8 cellular contexts compared by ENCODE assay signal in the genomic region with DNA sequence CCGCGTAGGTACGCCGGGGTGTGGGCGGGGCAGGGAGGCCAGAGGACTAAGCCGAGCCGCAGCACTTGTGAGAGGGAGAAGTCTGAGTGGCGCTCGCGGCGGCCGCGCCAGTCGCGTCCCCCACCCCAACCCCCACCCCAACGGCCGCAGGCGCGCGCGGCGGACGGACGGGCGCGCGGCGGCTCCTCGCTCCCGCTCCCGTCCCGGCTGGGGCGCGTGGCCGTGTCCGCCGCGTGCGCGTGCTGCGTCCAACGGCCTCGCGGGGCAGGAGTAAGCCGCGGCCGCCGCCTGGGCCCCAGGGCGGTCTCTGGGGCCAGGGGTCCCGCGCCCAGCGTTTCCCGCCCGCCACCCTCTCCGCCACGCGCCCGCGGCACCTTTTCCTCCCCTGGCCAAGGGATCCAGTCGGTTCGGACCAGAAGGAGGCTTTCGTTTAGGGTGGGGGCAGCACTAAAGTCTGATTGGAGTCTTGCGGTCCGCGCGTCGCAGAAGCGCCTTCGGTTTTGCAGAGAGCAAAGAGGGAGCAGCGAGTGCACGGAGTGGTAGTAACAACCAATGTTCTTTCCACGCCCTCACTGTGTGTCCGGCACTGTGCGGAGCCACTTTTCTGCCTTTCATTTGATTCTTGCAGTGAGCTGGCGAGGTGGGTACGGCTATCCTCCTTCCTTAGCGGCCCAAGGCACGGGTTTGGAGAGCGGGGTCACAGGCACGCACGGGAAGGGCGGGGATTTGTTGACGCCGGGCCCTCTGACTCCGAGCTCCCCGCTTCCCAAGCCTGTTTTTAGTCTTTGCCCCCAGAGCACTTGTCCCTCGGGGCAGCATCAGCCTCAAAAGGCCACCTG. TPM values are rescaled to one million over a fixed set of nuclear protein-coding genes. Genes with fewer than 3 reads are reported as not detected.
DNase-seq lines count a peak whose midpoint lies in the region; ATAC-seq and TF ChIP-seq lines count a peak whose summit lies in the region.

No MANE protein-coding gene starts in this region.

- peak overlapping the region; percentile 99 for H3K4me3 Mint-ChIP-seq in activated naive CD8-positive, alpha-beta T cell

- ATAC-seq in GM19438 (IDR thresholded peaks at IDR 0.05; ENCODE audit: low read depth, unreplicated experiment): peak; percentile 5
- ATAC-seq in HG03280 (IDR thresholded peaks at IDR 0.05; ENCODE audit: unreplicated experiment): no peak

- H3K4me1 ChIP-seq in left ventricle myocardium inferior: peaks cover 66% of the 10 kb centered on the region
- H3K4me1 ChIP-seq in prostate gland (replicated peaks): peaks cover 7% of the 10 kb centered on the region

- H3K4me1 Mint-ChIP-seq in activated naive CD8-positive, alpha-beta T cell (ENCODE audit: low read depth): peaks cover 38% of the 10 kb centered on the region

- H3K27me3 ChIP-seq in BJ (ENCODE audit: control insufficient read depth, insufficient read depth, low read length) (no peaks in the 10 kb centered on the region), left ventricle myocardium inferior (ENCODE audit: low read depth) (no peaks in the 10 kb centered on the region), prostate gland (replicated peaks; ENCODE audit: insufficient read depth) (no peaks in the 10 kb centered on the region)

- TF ChIP-seq CTCF in BJ (IDR thresholded peaks at IDR 0.05; ENCODE audit: insufficient read depth, low read depth, low read length) (no peak), left ventricle myocardium inferior (IDR thresholded peaks at IDR 0.05; ENCODE audit: borderline replicate concordance) (no peak), prostate gland (IDR thresholded peaks at IDR 0.05) (no peak)

- peak overlapping the region; percentile 95 for H3K27ac ChIP-seq in left ventricle myocardium inferior (replicated peaks)
- H3K27ac ChIP-seq in prostate gland: peak overlapping the region; percentile 80 to 88

- H3K27me3 Mint-ChIP-seq in activated naive CD8-positive, alpha-beta T cell: no peaks in the 10 kb centered on the region

- CTCF ChIA-PET in BJ (lab: Yijun Ruan, JAX): interaction anchor here (0.7 to 2.3 kb wide), 5 partner anchors 32 to 120 kb away, joined by 3 to 19 read pairs (median 5); no protein-coding TSS in a partner anchor

- no peaks in the 10 kb centered on the region for H3K9me3 Mint-ChIP-seq in activated naive CD8-positive, alpha-beta T cell (ENCODE audit: low read depth)

- intact Hi-C loops in left ventricle myocardium inferior (cut with micrococcal nuclease): no loop called here
- intact Hi-C loops in prostate gland (cut with DNase I): no loop called here

- H3K27ac Mint-ChIP-seq in activated naive CD8-positive, alpha-beta T cell: peak overlapping the region; percentile 89

- TF ChIP-seq POLR2A in prostate gland (IDR thresholded peaks at IDR 0.05): no peak

- POLR2A ChIA-PET in BJ (lab: Charles Lee): interaction anchor here (1.1 to 1.2 kb wide), 2 partner anchors 73 to 75 kb away, joined by 3 to 5 read pairs; no protein-coding TSS in a partner anchor

- H3K36me3 ChIP-seq in BJ (ENCODE audit: control insufficient read depth, insufficient read depth, low read length) (no peaks in the 10 kb centered on the region; the same call in 1 of the 2 replicates), left ventricle myocardium inferior (no peaks in the 10 kb centered on the region), prostate gland (no peaks in the 10 kb centered on the region)

- DNase-seq in BJ (ENCODE audit: low read depth) (no peak), OCI-M1 (lab: John Stamatoyannopoulos, UW) (peak; percentile 69), left ventricle myocardium inferior (peak; percentile 48), prostate gland (ENCODE audit: low spot score) (peak; percentile 27), NCI-H226 (no peak)

- H3K4me3 ChIP-seq in BJ (ENCODE audit: low read depth, low read length) (peak overlapping the region; percentile 71), left ventricle myocardium inferior (peak overlapping the region; percentile 88), prostate gland (peak overlapping the region; percentile 74 to 76)

- WGBS in prostate gland: under 1% methylated on average over 33 of the region's 87 CpGs

- H3K9me3 ChIP-seq in left ventricle myocardium inferior (replicated peaks): no peaks in the 10 kb centered on the region
- no peaks in the 10 kb centered on the region for H3K9me3 ChIP-seq in prostate gland

- peaks cover 12% of the 10 kb centered on the region for H3K36me3 Mint-ChIP-seq in activated naive CD8-positive, alpha-beta T cell

RNA-seq across cellular contexts. Expression of gene G3BP1, which starts 0.5 kb away (rescaled TPM):
- 59.1 and 100 TPM in 2 replicates for polyA plus RNA-seq in BJ (2011; rRNA removed)
- polyA minus RNA-seq in BJ (2011; rRNA and poly(A)+ RNA removed): 120 and 160 TPM in 2 replicates
- total RNA-seq in left ventricle myocardium inferior (95.0 TPM), prostate gland (100 to 1,000 TPM in 1 of 2 donors, 10 to 100 TPM in 1; 98.4 to 119 TPM)

RNA-seq across cellular contexts. Expression of gene ATOX1, which starts 13.8 kb away (rescaled TPM):
- 156 and 187 TPM in 2 replicates for polyA plus RNA-seq in BJ (2011; rRNA removed)
- 83.2 and 114 TPM in 2 replicates for polyA minus RNA-seq in BJ (2011; rRNA and poly(A)+ RNA removed)
- total RNA-seq in left ventricle myocardium inferior (65.4 TPM), prostate gland (100 to 1,000 TPM in 1 of 2 donors, 10 to 100 TPM in 1; 97.8 to 163 TPM)

Comparison
In these comparisons a context has a peak if more than half of its experiments do, and no peak if none do; other contexts are left out.
1. DNase-seq: peak in OCI-M1 (single experiment), left ventricle myocardium inferior (single experiment) and prostate gland (single experiment); none in BJ (single experiment) and NCI-H226 (single experiment).
2. Peak in every context shown above with its lines, with median percentiles within 50 percentile points of each other: H3K4me3 ChIP-seq.